In the genomic region with DNA sequence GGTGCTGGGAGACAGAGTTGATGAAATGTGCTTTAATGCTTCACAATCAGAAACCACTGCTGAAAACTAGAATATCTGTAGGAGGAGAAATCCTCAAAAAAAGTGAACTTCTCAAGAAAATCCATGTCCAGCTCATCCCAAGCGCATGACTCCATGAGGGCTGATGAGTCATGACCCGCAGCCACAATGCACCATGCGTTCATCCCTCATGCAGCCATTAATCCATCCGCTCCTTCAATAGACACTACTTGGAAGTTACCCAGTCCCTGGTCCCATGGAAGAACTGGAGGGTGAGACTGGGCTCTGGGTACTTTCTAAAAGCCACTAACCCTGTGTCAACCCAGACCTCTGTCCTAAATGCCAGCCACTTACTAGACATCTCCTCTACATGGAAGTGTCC, we compare ENCODE assay signal across 26 cellular contexts. TPM values are rescaled to one million over a fixed set of nuclear protein-coding genes. Genes with fewer than 3 reads are reported as not detected.
DNase-seq lines count a peak whose midpoint lies in the region; ATAC-seq lines count a peak whose summit lies in the region.
"Had no signal": no experiment of that assay in that cellular context is flagged by ENCODE, and none has a peak within 500 bp of the region (broad histone marks: within the 10 kb centered on the region; RNA-seq: fewer than 3 reads in every experiment).

No MANE protein-coding gene starts in this region.

- intact Hi-C loops in dendritic cell treated with granulocyte-macrophage colony-stimulating factor and Interleukin-4, amounts not matched to agents 40 ng/mL and 50 ng/mL, for 4 days (cut with micrococcal nuclease), result loop anchor here (5.0 to 10.0 kb wide), 2 partner anchors 179 to 506 kb away; no protein-coding TSS in a partner anchor

- H3K14ac ChIP-seq in trophoblast cell (ENCODE audit: low read length), result no peak overlapping the region

- no peak overlapping the region for H4K8ac ChIP-seq in trophoblast cell (ENCODE audit: low read depth, low read length)

- H3K36me3 ChIP-seq in trophoblast cell (ENCODE audit: control insufficient read depth in 1 of 2, insufficient read depth in 2 of 2, low read length in 2 of 2), result no peaks in the 10 kb centered on the region
- H3K36me3 ChIP-seq: BLaER1, tibial artery had no signal

- H3K4me3 ChIP-seq in trophoblast cell (ENCODE audit: low read depth, low read length), result no peak overlapping the region
- H3K4me3 ChIP-seq: BLaER1, heart left ventricle, tibial artery had no signal

- H3K4me1 Mint-ChIP-seq in dendritic cell treated with granulocyte-macrophage colony-stimulating factor and Interleukin-4, amounts not matched to agents 40 ng/mL and 50 ng/mL, for 4 days (ENCODE audit: low read depth), result peaks cover 73% of the 10 kb centered on the region

- peak overlapping the region; percentile 15 for H3K27ac Mint-ChIP-seq in dendritic cell treated with granulocyte-macrophage colony-stimulating factor and Interleukin-4, amounts not matched to agents 40 ng/mL and 50 ng/mL, for 4 days
- H3K27ac Mint-ChIP-seq: progenitor cell of endocrine pancreas had no signal

- DNase-seq in EH (ENCODE audit: low read depth), result peak; percentile 86
- peak; percentile 77 for DNase-seq in M059J (ENCODE audit: low read depth)
- peak; percentile 65 to 75 for DNase-seq in trophoblast cell
- no peak for DNase-seq in NCI-H2107 treated with DMSO at 0.1 percent for 48 hours (lab: John Stamatoyannopoulos, UW; ENCODE audit: unreplicated experiment)
- DNase-seq in stimulated activated CD4-positive, alpha-beta T cell treated with anti-CD3 and anti-CD28 coated beads, Interleukin-2, amount 100 ng/mL, for 24 hours, result no peak
- DNase-seq: activated CD4-positive, CD25-positive, alpha-beta regulatory T cell; activated gamma-delta T cell treated with Interleukin-2 at 50 U/mL for 16 hours; aorta; dermis blood vessel endothelial cell; DMS 273 treated with DMSO at 0.1 percent for 48 hours; H7; heart left ventricle; kidney; mammary epithelial cell; natural killer cell; NCI-H1930; NCI-H510A; Right ventricle myocardium superior; small intestine; tibial artery had no signal

- no peak overlapping the region for H3K9ac ChIP-seq in trophoblast cell (ENCODE audit: low read length)
- H3K9ac ChIP-seq: BLaER1 had no signal

- H3K9me3 Mint-ChIP-seq in dendritic cell treated with granulocyte-macrophage colony-stimulating factor and Interleukin-4, amounts not matched to agents 40 ng/mL and 50 ng/mL, for 4 days, result no peaks in the 10 kb centered on the region
- H3K9me3 Mint-ChIP-seq: natural killer cell had no signal

- peaks cover 2% of the 10 kb centered on the region for H3K27me3 Mint-ChIP-seq in dendritic cell treated with granulocyte-macrophage colony-stimulating factor and Interleukin-4, amounts not matched to agents 40 ng/mL and 50 ng/mL, for 4 days

- H3K4me2 ChIP-seq in trophoblast cell (ENCODE audit: low read length), result no peak overlapping the region
- H3K4me2 ChIP-seq: BLaER1 had no signal

- H3K27ac ChIP-seq in trophoblast cell (ENCODE audit: low read depth, low read length), result no peak overlapping the region
- H3K27ac ChIP-seq: BLaER1, epithelial cell of prostate, heart left ventricle, tibial artery had no signal

- no peak overlapping the region for H2BK5ac ChIP-seq in trophoblast cell (ENCODE audit: low read depth, low read length, poor library complexity)

- peaks cover 97% of the 10 kb centered on the region for H3K36me3 Mint-ChIP-seq in dendritic cell treated with granulocyte-macrophage colony-stimulating factor and Interleukin-4, amounts not matched to agents 40 ng/mL and 50 ng/mL, for 4 days (ENCODE audit: low read depth)

- H3K79me1 ChIP-seq in trophoblast cell (ENCODE audit: low read length), result no peaks in the 10 kb centered on the region

- no peak overlapping the region for H4K91ac ChIP-seq in trophoblast cell (ENCODE audit: low read depth, low read length)

- H3K23ac ChIP-seq in trophoblast cell (ENCODE audit: low read length), result no peak overlapping the region

- no peaks in the 10 kb centered on the region for H3K79me2 ChIP-seq in trophoblast cell (ENCODE audit: control insufficient read depth, insufficient read depth, low read length, poor library complexity)

- H2AK5ac ChIP-seq in trophoblast cell (ENCODE audit: low read length), result no peak overlapping the region

- H3K4me1 ChIP-seq in trophoblast cell (ENCODE audit: control insufficient read depth in 1 of 2, insufficient read depth in 2 of 2, low read length in 2 of 2), result no peaks in the 10 kb centered on the region
- H3K4me1 ChIP-seq: BLaER1 had no signal

- no CpG with 5 or more reads among the region's 4 CpGs for WGBS in trophoblast cell (ENCODE audit: extremely low coverage, insufficient coverage, insufficient read length)

- H3K4me3 Mint-ChIP-seq in dendritic cell treated with granulocyte-macrophage colony-stimulating factor and Interleukin-4, amounts not matched to agents 40 ng/mL and 50 ng/mL, for 4 days, result no peak overlapping the region
- H3K4me3 Mint-ChIP-seq: natural killer cell had no signal

- no peak overlapping the region for H3K4ac ChIP-seq in trophoblast cell (ENCODE audit: low read depth, low read length)

- H2AFZ ChIP-seq in trophoblast cell (ENCODE audit: insufficient read depth, low read length, poor library complexity), result no peak overlapping the region

- no peak for ATAC-seq in HG03108 (IDR thresholded peaks at IDR 0.05; ENCODE audit: unreplicated experiment)
- no peak for ATAC-seq in HG02938 (IDR thresholded peaks at IDR 0.05; ENCODE audit: unreplicated experiment)

- H3K18ac ChIP-seq in trophoblast cell (ENCODE audit: low read length), result no peak overlapping the region

- no peaks in the 10 kb centered on the region for H3K9me3 ChIP-seq in trophoblast cell (ENCODE audit: insufficient read depth, low read depth, low read length)
- H3K9me3 ChIP-seq: BLaER1, heart left ventricle, tibial artery had no signal

- H4K12ac ChIP-seq in trophoblast cell (ENCODE audit: low read depth, low read length), result no peak overlapping the region

- H3K27me3 ChIP-seq in trophoblast cell (ENCODE audit: insufficient read depth, low read length), result no peaks in the 10 kb centered on the region
- H3K27me3 ChIP-seq: BLaER1, heart left ventricle, tibial artery had no signal

- no peak overlapping the region for H2BK12ac ChIP-seq in trophoblast cell (ENCODE audit: low read length)

- no peak overlapping the region for H2BK120ac ChIP-seq in trophoblast cell (ENCODE audit: insufficient read depth, low read length, poor library complexity)

RNA-seq across cellular contexts. Expression of a gene that starts 24.4 kb away (rescaled TPM):
- not detected in 2 replicates for total RNA-seq in M059J (2014; rRNA removed; shearing (Covaris generic))
- polyA plus RNA-seq in trophoblast cell (2013), result 0.07 and 0.15 TPM in 2 replicates
- total RNA-seq: H7, mammary epithelial cell, progenitor cell of endocrine pancreas had no signal
- polyA plus RNA-seq: mammary epithelial cell had no signal

RNA-seq across cellular contexts. Expression of a gene that starts 29.9 kb away (rescaled TPM):
- not detected in 2 replicates for total RNA-seq in M059J (2014; rRNA removed; shearing (Covaris generic))
- not detected in 2 replicates for polyA plus RNA-seq in trophoblast cell (2013)
- total RNA-seq: aorta, dermis blood vessel endothelial cell, H7, heart left ventricle, kidney, mammary epithelial cell, natural killer cell, progenitor cell of endocrine pancreas, Right ventricle myocardium superior had no signal
- polyA plus RNA-seq: aorta, heart left ventricle, mammary epithelial cell, small intestine had no signal

RNA-seq across cellular contexts. Expression of a gene that starts 48.4 kb away (rescaled TPM):
- total RNA-seq in M059J (2014; rRNA removed; shearing (Covaris generic)), result 0.10 TPM in 1 of 2 replicates, not detected in the other
- polyA plus RNA-seq in trophoblast cell (2013), result under 0.01 and 0.03 TPM in 2 replicates
- polyA plus RNA-seq: mammary epithelial cell had no signal

Comparison
In these comparisons a context has a peak if more than half of its experiments do, and no peak if none do; other contexts are left out.
1. DNase-seq: peak in EH (single experiment), M059J (single experiment) and trophoblast cell (2 of 2); none in NCI-H2107 treated with DMSO at 0.1 percent for 48 hours (single experiment) and stimulated activated CD4-positive, alpha-beta T cell treated with anti-CD3 and anti-CD28 coated beads, Interleukin-2, amount 100 ng/mL, for 24 hours (0 of 2).